In the genomic region with DNA sequence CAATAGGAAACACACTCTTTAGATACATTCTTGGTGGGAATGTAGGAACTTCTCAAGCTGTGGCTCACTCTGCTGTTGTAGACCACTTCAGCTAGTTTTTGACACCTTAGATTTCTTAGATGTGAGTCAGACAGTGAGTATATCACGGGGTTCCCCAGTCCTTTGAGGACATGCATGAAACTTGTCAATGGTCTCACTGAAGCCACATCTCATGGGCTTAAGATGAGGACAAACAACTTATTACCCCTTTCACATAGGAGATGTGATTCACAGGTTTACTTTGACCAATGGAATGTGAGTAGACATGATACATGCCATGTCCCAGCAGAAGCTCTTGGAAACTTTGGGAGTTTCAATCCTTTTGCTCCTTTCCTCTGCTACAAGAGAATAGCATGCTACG, we compare ENCODE assay signal across 10 cellular contexts.
DNase-seq lines count a peak whose midpoint lies in the region; ATAC-seq and TF ChIP-seq lines count a peak whose summit lies in the region.
"Had no signal": no experiment of that assay in that cellular context is flagged by ENCODE, and none has a peak within 500 bp of the region (broad histone marks: within the 10 kb centered on the region; RNA-seq: fewer than 3 reads in every experiment).

No MANE protein-coding gene starts in this region.

- H3K27me3 Mint-ChIP-seq in activated T-helper 1 cell treated with anti-CD3 and anti-CD28 coated beads, Interleukin-12 subunit alpha, Interleukin-12 subunit beta, Interleukin-2, Interleukin-4 antibody, amounts not matched to agents 30 ng/mL and 10 ng/mL and 1 ng/mL, durations not matched to agents 14 hours and 24 hours and 36 hours (ENCODE audit: insufficient read depth), result no peaks in the 10 kb centered on the region
- H3K27me3 Mint-ChIP-seq: activated CD4-positive, alpha-beta memory T cell treated with anti-CD3 and anti-CD28 coated beads for 36 hours had no signal

- peak overlapping the region; percentile 3 for H3K4me3 Mint-ChIP-seq in activated T-helper 1 cell treated with anti-CD3 and anti-CD28 coated beads, Interleukin-12 subunit alpha, Interleukin-12 subunit beta, Interleukin-2, Interleukin-4 antibody, amounts not matched to agents 30 ng/mL and 10 ng/mL and 1 ng/mL, durations not matched to agents 14 hours and 24 hours and 36 hours
- H3K4me3 Mint-ChIP-seq: activated CD4-positive, alpha-beta memory T cell treated with anti-CD3 and anti-CD28 coated beads for 36 hours had no signal

- peak overlapping the region; percentile 36 for H3K27ac Mint-ChIP-seq in activated T-helper 1 cell treated with anti-CD3 and anti-CD28 coated beads, Interleukin-12 subunit alpha, Interleukin-12 subunit beta, Interleukin-2, Interleukin-4 antibody, amounts not matched to agents 30 ng/mL and 10 ng/mL and 1 ng/mL, durations not matched to agents 14 hours and 24 hours and 36 hours
- H3K27ac Mint-ChIP-seq: activated CD4-positive, alpha-beta memory T cell treated with anti-CD3 and anti-CD28 coated beads for 36 hours had no signal

- H2AFZ ChIP-seq in osteoblast (ENCODE audit: low read length), result no peak overlapping the region

- no peaks in the 10 kb centered on the region for H3K79me2 ChIP-seq in osteoblast (ENCODE audit: insufficient read depth, low read length)

- H3K4me1 ChIP-seq in heart left ventricle (peaks cover 0 to 26% (median 9%) of the 10 kb centered on the region in 12 donors), subcutaneous abdominal adipose tissue (ENCODE audit: control insufficient read depth in 5 of 5, insufficient read depth in 5 of 5, low read length in 5 of 5) (peaks cover 3 to 23% (median 5%) of the 10 kb centered on the region in 5 donors), osteoblast (ENCODE audit: insufficient read depth, low read length) (peaks cover 21% of the 10 kb centered on the region)
- H3K4me1 ChIP-seq: HAP-1 had no signal

- no peak overlapping the region for H3K9ac ChIP-seq in subcutaneous abdominal adipose tissue (ENCODE audit: low read length in 5 of 5)

- H3K9me3 Mint-ChIP-seq in activated T-helper 1 cell treated with anti-CD3 and anti-CD28 coated beads, Interleukin-12 subunit alpha, Interleukin-12 subunit beta, Interleukin-2, Interleukin-4 antibody, amounts not matched to agents 30 ng/mL and 10 ng/mL and 1 ng/mL, durations not matched to agents 14 hours and 24 hours and 36 hours, result no peaks in the 10 kb centered on the region
- H3K9me3 Mint-ChIP-seq: activated CD4-positive, alpha-beta memory T cell treated with anti-CD3 and anti-CD28 coated beads for 36 hours had no signal

- 82 to 89% (median 88%) methylated on average over 2 of the region's 2 CpGs for WGBS in heart left ventricle, 4 donors

- TF ChIP-seq CTCF in heart left ventricle (IDR thresholded peaks at IDR 0.05) (no peak), osteoblast (IDR thresholded peaks at IDR 0.05; ENCODE audit: extremely low read depth, low read depth, low read length) (no peak)

- H3K27ac ChIP-seq in heart left ventricle (peak overlapping the region in 7 of 12 donors; percentile 40 to 80 (median 68)), subcutaneous abdominal adipose tissue (ENCODE audit: low read depth, low read length) (peak overlapping the region; percentile 68), osteoblast (ENCODE audit: low read depth, low read length) (no peak overlapping the region)

- H3K36me3 ChIP-seq in heart left ventricle, result no peaks in the 10 kb centered on the region
- peaks cover 0 to 3% (median 0%) of the 10 kb centered on the region in 5 donors for H3K36me3 ChIP-seq in subcutaneous abdominal adipose tissue (ENCODE audit: control insufficient read depth in 5 of 5, insufficient read depth in 5 of 5, low read length in 5 of 5)
- H3K36me3 ChIP-seq in osteoblast (ENCODE audit: insufficient read depth, low read length), result no peaks in the 10 kb centered on the region
- H3K36me3 ChIP-seq: HAP-1 had no signal

- peaks cover 21% of the 10 kb centered on the region for H3K4me1 Mint-ChIP-seq in activated T-helper 1 cell treated with anti-CD3 and anti-CD28 coated beads, Interleukin-12 subunit alpha, Interleukin-12 subunit beta, Interleukin-2, Interleukin-4 antibody, amounts not matched to agents 30 ng/mL and 10 ng/mL and 1 ng/mL, durations not matched to agents 14 hours and 24 hours and 36 hours (ENCODE audit: low read depth)

- intact Hi-C loops in heart left ventricle (cut with DNase I) (loop anchor here in 1 of 10 donors (10.0 kb wide), 1 partner anchor 200 kb away; no protein-coding TSS in a partner anchor), left ventricle myocardium superior (cut with micrococcal nuclease) (no loop called here)
- intact Hi-C loops in activated T-helper 1 cell treated with anti-CD3 and anti-CD28 coated beads, Interleukin-12 subunit alpha, Interleukin-12 subunit beta, Interleukin-2, Interleukin-4 antibody, amounts not matched to agents 30 ng/mL and 10 ng/mL and 1 ng/mL, durations not matched to agents 14 hours and 24 hours and 36 hours (cut with micrococcal nuclease), result loop anchor here (2.0 to 5.0 kb wide), 2 partner anchors 92 to 323 kb away; no protein-coding TSS in a partner anchor

- no peaks in the 10 kb centered on the region for H4K20me1 ChIP-seq in osteoblast (ENCODE audit: insufficient read depth, low read length)

- DNase-seq in heart left ventricle (no peak), left ventricle myocardium superior (no peak), iPS-NIHi11 (ENCODE audit: low spot score) (no peak), osteoblast (ENCODE audit: insufficient read length, low spot score, missing footprints) (no peak), middle frontal gyrus (ENCODE audit: extremely low spot score, low spot score) (no peak)
- DNase-seq in activated T-helper 1 cell treated with anti-CD3 and anti-CD28 coated beads, Interleukin-12 subunit alpha, Interleukin-12 subunit beta, Interleukin-2, Interleukin-4 antibody, amounts not matched to agents 30 ng/mL and 10 ng/mL and 1 ng/mL, durations not matched to agents 14 hours and 24 hours and 36 hours (ENCODE audit: low spot score), result no peak
- DNase-seq: activated CD4-positive, alpha-beta memory T cell treated with anti-CD3 and anti-CD28 coated beads for 36 hours had no signal

- H3K4me2 ChIP-seq in osteoblast (ENCODE audit: insufficient read depth, low read length), result no peak overlapping the region

- peaks cover 4% of the 10 kb centered on the region for H3K36me3 Mint-ChIP-seq in activated T-helper 1 cell treated with anti-CD3 and anti-CD28 coated beads, Interleukin-12 subunit alpha, Interleukin-12 subunit beta, Interleukin-2, Interleukin-4 antibody, amounts not matched to agents 30 ng/mL and 10 ng/mL and 1 ng/mL, durations not matched to agents 14 hours and 24 hours and 36 hours (ENCODE audit: low read depth)
- H3K36me3 Mint-ChIP-seq: activated CD4-positive, alpha-beta memory T cell treated with anti-CD3 and anti-CD28 coated beads for 36 hours had no signal

- H3K9me3 ChIP-seq in heart left ventricle, result no peaks in the 10 kb centered on the region
- H3K9me3 ChIP-seq in subcutaneous abdominal adipose tissue (ENCODE audit: control insufficient read depth in 5 of 5, low read length in 5 of 5), result no peaks in the 10 kb centered on the region
- no peaks in the 10 kb centered on the region for H3K9me3 ChIP-seq in osteoblast (ENCODE audit: low read depth, low read length)
- H3K9me3 ChIP-seq: HAP-1 had no signal

- no peak for TF ChIP-seq POLR2A in heart left ventricle (IDR thresholded peaks at IDR 0.05)

- ATAC-seq in heart left ventricle (no peak), left ventricle myocardium superior (no peak), HG02870 (IDR thresholded peaks at IDR 0.05; ENCODE audit: unreplicated experiment) (peak; percentile 98)

- no peaks in the 10 kb centered on the region for H3K27me3 ChIP-seq in heart left ventricle
- H3K27me3 ChIP-seq in subcutaneous abdominal adipose tissue (ENCODE audit: control insufficient read depth in 5 of 5, insufficient read depth in 4 of 5, low read length in 5 of 5), result no peaks in the 10 kb centered on the region
- H3K27me3 ChIP-seq in osteoblast (ENCODE audit: insufficient read depth, low read length), result no peaks in the 10 kb centered on the region

- no peak overlapping the region for H3K4me3 ChIP-seq in heart left ventricle
- no peak overlapping the region for H3K4me3 ChIP-seq in subcutaneous abdominal adipose tissue (ENCODE audit: low read depth in 1 of 5, low read length in 5 of 5)
- no peak overlapping the region for H3K4me3 ChIP-seq in osteoblast (ENCODE audit: insufficient read depth, low read length)
- H3K4me3 ChIP-seq: HAP-1 had no signal
